In the genomic region with DNA sequence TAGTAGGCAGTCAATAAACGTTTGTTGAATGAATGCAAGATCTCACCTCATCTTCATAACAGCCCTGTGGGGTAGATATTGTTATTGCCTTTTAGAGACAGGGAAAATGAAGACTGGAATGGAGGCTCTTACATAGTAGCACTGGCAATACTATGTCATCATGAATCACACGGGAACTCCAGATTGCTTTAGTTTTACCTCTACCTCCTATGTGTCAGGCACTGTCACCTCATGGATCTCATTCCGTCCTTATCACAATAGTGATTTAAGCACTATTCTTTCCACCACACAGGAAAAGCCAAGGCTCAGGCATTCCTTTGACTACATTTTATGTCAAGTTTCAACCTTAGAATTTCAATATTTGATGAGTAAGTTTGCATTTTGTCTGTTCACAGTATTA, we compare ENCODE assay signal across 27 cellular contexts. TPM values are rescaled to one million over a fixed set of nuclear protein-coding genes. Genes with fewer than 3 reads are reported as not detected.
DNase-seq lines count a peak whose midpoint lies in the region; ATAC-seq, FAIRE-seq and TF ChIP-seq lines count a peak whose summit lies in the region.
"Had no signal": no experiment of that assay in that cellular context is flagged by ENCODE, and none has a peak within 500 bp of the region (broad histone marks: within the 10 kb centered on the region; RNA-seq: fewer than 3 reads in every experiment).

No MANE protein-coding gene starts in this region.

- H3K27me3 Mint-ChIP-seq in type B pancreatic cell: peaks cover 12% of the 10 kb centered on the region

- H3K9ac ChIP-seq in HepG2 (ENCODE audit: insufficient read depth, low read depth, low read length): no peak overlapping the region
- H3K9ac ChIP-seq: BLaER1 treated with 17β-estradiol and CSF1 and Interleukin-3, amounts not matched to agents 10 nM and 100 nM had no signal

- TF ChIP-seq CTCF in HepG2 (CRISPR knock-in tag; IDR thresholded peaks at IDR 0.05): no peak
- no peak for TF ChIP-seq CTCF in right lobe of liver (IDR thresholded peaks at IDR 0.05)
- TF ChIP-seq CTCF in epithelial cell of esophagus (IDR thresholded peaks at IDR 0.05; ENCODE audit: insufficient read depth, low read depth, low read length, missing control alignments): no peak
- TF ChIP-seq CTCF in type B pancreatic cell (conservative IDR thresholded peaks at IDR 0.05): no peak

- H3K9me3 ChIP-seq in HepG2 (ENCODE audit: low read length) (no peaks in the 10 kb centered on the region), right lobe of liver (no peaks in the 10 kb centered on the region)
- H3K9me3 ChIP-seq: A549, BE2C, HAP-1 had no signal

- H3K4me1 Mint-ChIP-seq in type B pancreatic cell (ENCODE audit: unreplicated experiment): peaks cover 9% of the 10 kb centered on the region

- H4K20me1 ChIP-seq in HepG2 (ENCODE audit: insufficient read depth, low read length): no peaks in the 10 kb centered on the region

- H3K9me3 Mint-ChIP-seq in type B pancreatic cell: no peaks in the 10 kb centered on the region
- H3K9me3 Mint-ChIP-seq: CD4-positive, alpha-beta T cell; GM23338; HFFc6 had no signal

- WGBS in HepG2 (ENCODE audit: low lambda C conversion rate): 51% methylated on average over 3 of the region's 3 CpGs
- WGBS in right lobe of liver (ENCODE audit: insufficient coverage, low coverage, low lambda C conversion rate, missing lambda C conversion rate): 89% methylated on average over 2 of the region's 3 CpGs

- no peak overlapping the region for H3K4me3 ChIP-seq in HepG2 (replicated peaks in 1 of 3; ENCODE audit: insufficient read depth in 1 of 3, low read depth in 2 of 3, low read length in 3 of 3)
- H3K4me3 ChIP-seq in right lobe of liver: no peak overlapping the region
- no peak overlapping the region for H3K4me3 ChIP-seq in epithelial cell of esophagus (ENCODE audit: low read length)
- H3K4me3 ChIP-seq: A549; BLaER1 treated with 17β-estradiol and CSF1 and Interleukin-3, amounts not matched to agents 10 nM and 100 nM; GM23338; HAP-1 had no signal

- no peak overlapping the region for H3K27ac Mint-ChIP-seq in type B pancreatic cell
- H3K27ac Mint-ChIP-seq: CD14-positive monocyte; CD4-positive, alpha-beta T cell; CD8-positive, alpha-beta memory T cell; GM23338; HFFc6 had no signal

- in situ Hi-C loops in HepG2 (cut with HindIII; ENCODE audit: extremely low pct_ligation_motif_present, low pct_unique_long_range_greater_than_20kb): loop anchor here (5.0 kb wide), 1 partner anchor 131 kb away; no protein-coding TSS in a partner anchor

- TF ChIP-seq EP300 in HepG2 (IDR thresholded peaks at IDR 0.05; ENCODE audit: low read depth in 2 of 2, low read length in 2 of 2): no peak
- TF ChIP-seq EP300 in HepG2 (CRISPR knock-in tag; IDR thresholded peaks at IDR 0.05; ENCODE audit: borderline replicate concordance): no peak

- intact Hi-C loops in HepG2 (cut with micrococcal nuclease; ENCODE audit: unreplicated experiment): loop anchor here (10.0 kb wide), 1 partner anchor 209 kb away; the partner anchor contains the start of gene TMEM245
- intact Hi-C loops in right lobe of liver (cut with DNase I): loop anchor here (10.0 kb wide), 1 partner anchor 139 kb away; no protein-coding TSS in a partner anchor

- no peak for DNase-seq in HepG2 (ENCODE audit: low spot score)
- DNase-seq in right lobe of liver: no peak
- peak; percentile 16 for DNase-seq in amniotic epithelial cell (ENCODE audit: low read depth)
- DNase-seq in epithelial cell of esophagus (ENCODE audit: low read depth): peak; percentile 65
- DNase-seq in type B pancreatic cell (ENCODE audit: extremely low spot score, unreplicated experiment): no peak
- DNase-seq in NCI-H748 (lab: John Stamatoyannopoulos, UW; ENCODE audit: unreplicated experiment): no peak
- DNase-seq: 8988T; ACHN; AML-193; BE2C; Calu3; CD4-positive, alpha-beta T cell; CD8-positive, alpha-beta memory T cell; DMS53; DMS79 treated with DMSO at 0.1 percent for 48 hours; GF-D8; HFFc6 had no signal

- POLR2A ChIA-PET in HepG2 (lab: Yijun Ruan, JAX): no interaction called here

- no peak overlapping the region for H3K27ac ChIP-seq in HepG2 (ENCODE audit: extremely low read length, insufficient read depth, low read length)
- no peak overlapping the region for H3K27ac ChIP-seq in right lobe of liver
- H3K27ac ChIP-seq: A549; BLaER1 treated with 17β-estradiol and CSF1 and Interleukin-3, amounts not matched to agents 10 nM and 100 nM had no signal

- ATAC-seq in HepG2 (no peak), right lobe of liver (no peak), HG02678 (IDR thresholded peaks at IDR 0.05; ENCODE audit: unreplicated experiment) (no peak), HG02970 (IDR thresholded peaks at IDR 0.05; ENCODE audit: low FRiP score, unreplicated experiment) (no peak)
- ATAC-seq: A549, GM23338 had no signal

- H3K27me3 ChIP-seq in HepG2 (ENCODE audit: control insufficient read depth in 1 of 2, insufficient read depth in 2 of 2, low read length in 2 of 2) (peaks cover 0 to 4% of the 10 kb centered on the region in 2 experiments; a peak in 2 of 5 replicates), right lobe of liver (no peaks in the 10 kb centered on the region)

- H3K4me2 ChIP-seq in HepG2 (ENCODE audit: low read depth, low read length): no peak overlapping the region
- H3K4me2 ChIP-seq: A549, GM23338 had no signal

- peaks cover 8% of the 10 kb centered on the region for H3K79me2 ChIP-seq in HepG2 (ENCODE audit: insufficient read depth, low read length)

- no peaks in the 10 kb centered on the region for H3K36me3 Mint-ChIP-seq in type B pancreatic cell
- H3K36me3 Mint-ChIP-seq: CD8-positive, alpha-beta memory T cell had no signal

- TF ChIP-seq RAD21 in HepG2 (CRISPR knock-in tag; IDR thresholded peaks at IDR 0.05): no peak

- CTCF ChIA-PET in HepG2 (lab: Yijun Ruan, JAX; ENCODE audit: low intra/inter-chr PET ratio, low total read pairs): no interaction called here

- H3K36me3 ChIP-seq in HepG2 (replicated peaks in 1 of 2; ENCODE audit: control insufficient read depth in 1 of 2, insufficient read depth in 2 of 2, low read length in 2 of 2): no peaks in the 10 kb centered on the region
- no peaks in the 10 kb centered on the region for H3K36me3 ChIP-seq in right lobe of liver
- H3K36me3 ChIP-seq: BE2C; BLaER1 treated with 17β-estradiol and CSF1 and Interleukin-3, amounts not matched to agents 10 nM and 100 nM; HAP-1 had no signal

- FAIRE-seq in HepG2 (lab: Jason Lieb, UNC): no peak
- FAIRE-seq: A549, GM12891, GM18507, H54 had no signal

- no peak overlapping the region for H2AFZ ChIP-seq in HepG2 (ENCODE audit: low read length)
- H2AFZ ChIP-seq: GM23338 had no signal

- H3K4me1 ChIP-seq in HepG2 (ENCODE audit: insufficient read depth, low read length) (peaks cover 37% of the 10 kb centered on the region), right lobe of liver (peaks cover 0 to 6% (median 0%) of the 10 kb centered on the region in 4 donors)
- H3K4me1 ChIP-seq: BE2C had no signal

- no TSS peak for BruUV-seq in HepG2 (replicated peaks; lab: Mats Ljungman, UMichigan)

- peak overlapping the region; percentile 30 for H3K4me3 Mint-ChIP-seq in type B pancreatic cell
- H3K4me3 Mint-ChIP-seq: CD14-positive monocyte; CD4-positive, alpha-beta T cell; GM23338; HFFc6 had no signal

- TF ChIP-seq POLR2A in HepG2 (IDR thresholded peaks at IDR 0.05; ENCODE audit: insufficient read depth in 1 of 2, low read depth in 2 of 2, low read length in 2 of 2) (no peak), right lobe of liver (IDR thresholded peaks at IDR 0.05) (no peak)

TF ChIP-seq in HepG2, 621 proteins besides CTCF, POLR2A, EP300 and RAD21 (continues in another document):
- TF ChIP-seq WIZ (CRISPR knock-in tag; IDR thresholded peaks at IDR 0.05): no peak
- TF ChIP-seq MED8 (CRISPR knock-in tag; IDR thresholded peaks at IDR 0.05; ENCODE audit: insufficient replicate concordance): no peak
- TF ChIP-seq MXD4 (CRISPR knock-in tag; IDR thresholded peaks at IDR 0.05): no peak
- TF ChIP-seq ZNF3 (CRISPR knock-in tag; IDR thresholded peaks at IDR 0.05): peak; percentile 56; the same call in 1 of the 2 replicates
- TF ChIP-seq ZNF7 (CRISPR knock-in tag; IDR thresholded peaks at IDR 0.05): no peak

RNA-seq across cellular contexts. Expression of gene EPB41L4B, which starts 2.9 kb away (rescaled TPM):
- total RNA-seq in HepG2 (2016; rRNA removed; fragmentation: Illumina TruSeq; extraction: Trizol): 22.1 and 25.7 TPM in 2 replicates
- total RNA-seq in HepG2 (2016; cell fraction: cytosol; rRNA removed; fragmentation: Illumina TruSeq; extraction: Trizol; ENCODE audit: low read depth): 6.6 and 7.8 TPM in 2 replicates
- 22.0 TPM in 2 replicates for total RNA-seq in HepG2 (2016; cell fraction: insoluble cytoplasmic fraction; rRNA removed; fragmentation: Illumina TruSeq; extraction: Trizol)
- total RNA-seq in HepG2 (2016; cell fraction: membrane; rRNA removed; fragmentation: Illumina TruSeq; extraction: Trizol): 24.1 and 27.0 TPM in 2 replicates
- total RNA-seq in HepG2 (2016; cell fraction: nucleus; rRNA removed; fragmentation: Illumina TruSeq; extraction: Trizol): 16.1 and 18.9 TPM in 2 replicates
- polyA plus RNA-seq in HepG2 (2011; rRNA removed): 15.1 and 17.6 TPM in 2 replicates
- polyA plus RNA-seq in HepG2 (2011; cell fraction: cytosol; rRNA removed): 8.9 and 12.7 TPM in 2 replicates
- polyA plus RNA-seq in HepG2 (2011; cell fraction: nucleus; rRNA removed): 8.2 and 9.7 TPM in 2 replicates
- polyA plus RNA-seq in HepG2 (2012): 15.0 and 16.1 TPM in 2 replicates
- 7.5 and 8.4 TPM in 2 replicates for polyA plus RNA-seq in HepG2 (2016; cell fraction: cytosol; fragmentation: Illumina TruSeq; extraction: Trizol; ENCODE audit: low read depth)
- 26.8 and 28.4 TPM in 2 replicates for polyA plus RNA-seq in HepG2 (2016; cell fraction: insoluble cytoplasmic fraction; fragmentation: Illumina TruSeq; extraction: Trizol; ENCODE audit: low read depth)
- polyA plus RNA-seq in HepG2 (2016; cell fraction: membrane; fragmentation: Illumina TruSeq; extraction: Trizol; ENCODE audit: low read depth): 20.6 and 23.6 TPM in 2 replicates
- polyA plus RNA-seq in HepG2 (2016; cell fraction: nucleus; fragmentation: Illumina TruSeq; extraction: Trizol; ENCODE audit: insufficient read depth, low read depth): 23.9 and 24.1 TPM in 2 replicates
- polyA minus RNA-seq in HepG2 (2011; rRNA and poly(A)+ RNA removed; ENCODE audit: low replicate concordance): 8.0 and 15.3 TPM in 2 replicates
- polyA minus RNA-seq in HepG2 (2011; cell fraction: cytosol; rRNA and poly(A)+ RNA removed): 10.9 and 14.4 TPM in 2 replicates
- 20.1 and 23.4 TPM in 2 replicates for polyA minus RNA-seq in HepG2 (2011; cell fraction: nucleus; rRNA and poly(A)+ RNA removed)
- total RNA-seq in right lobe of liver: 10 to 100 TPM; 29.0 to 89.0 (median 32.4) TPM
- 14.4 and 29.1 TPM in 2 replicates for total RNA-seq in type B pancreatic cell (ENCODE audit: low replicate concordance)
- total RNA-seq: CD4-positive, alpha-beta T cell had no signal
- polyA plus RNA-seq: CD14-positive monocyte; CD8-positive, alpha-beta memory T cell had no signal

Comparison
In these comparisons a context has a peak if more than half of its experiments do, and no peak if none do; other contexts are left out.
1. DNase-seq: peak in amniotic epithelial cell (single experiment) and epithelial cell of esophagus (single experiment); none in HepG2 (single experiment), right lobe of liver (0 of 3), type B pancreatic cell (single experiment) and NCI-H748 (single experiment).